8 cellular contexts compared by ENCODE assay signal in the genomic region with DNA sequence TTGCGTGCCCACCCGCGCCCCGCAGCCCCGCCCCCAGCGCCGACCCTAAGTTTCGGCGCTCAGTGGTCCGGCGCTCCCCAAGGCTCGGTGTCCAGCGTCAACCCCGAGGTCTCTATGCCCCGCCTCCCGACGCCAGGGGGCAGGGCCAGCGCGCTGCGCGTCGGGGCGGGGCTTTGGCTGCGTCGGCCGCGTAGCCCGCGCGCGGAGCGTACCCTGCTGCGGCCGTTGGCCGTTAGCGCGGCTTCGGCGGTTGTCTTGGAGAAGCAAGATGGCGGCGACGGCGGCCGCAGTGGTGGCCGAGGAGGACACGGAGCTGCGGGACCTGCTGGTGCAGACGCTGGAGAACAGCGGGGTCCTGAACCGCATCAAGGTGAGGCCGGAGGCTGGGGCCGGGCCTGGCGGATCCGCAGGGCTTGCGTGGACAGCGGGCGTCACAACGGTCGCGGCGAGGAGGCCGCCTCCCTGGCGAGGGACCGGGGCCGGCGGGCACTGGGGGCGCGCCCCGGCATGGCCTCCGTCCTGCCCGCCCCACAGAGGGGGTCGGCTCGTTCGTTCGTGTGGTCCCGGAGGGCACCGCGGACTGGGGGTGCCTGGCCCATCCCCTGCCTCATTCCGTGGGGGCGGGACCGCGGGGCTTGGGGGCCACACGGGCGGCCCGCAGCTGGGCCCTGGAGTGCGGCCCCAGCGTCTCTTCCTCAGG. TPM values are rescaled to one million over a fixed set of nuclear protein-coding genes. Genes with fewer than 3 reads are reported as not detected.
DNase-seq lines count a peak whose midpoint lies in the region; ATAC-seq and TF ChIP-seq lines count a peak whose summit lies in the region.

A gene with protein sequence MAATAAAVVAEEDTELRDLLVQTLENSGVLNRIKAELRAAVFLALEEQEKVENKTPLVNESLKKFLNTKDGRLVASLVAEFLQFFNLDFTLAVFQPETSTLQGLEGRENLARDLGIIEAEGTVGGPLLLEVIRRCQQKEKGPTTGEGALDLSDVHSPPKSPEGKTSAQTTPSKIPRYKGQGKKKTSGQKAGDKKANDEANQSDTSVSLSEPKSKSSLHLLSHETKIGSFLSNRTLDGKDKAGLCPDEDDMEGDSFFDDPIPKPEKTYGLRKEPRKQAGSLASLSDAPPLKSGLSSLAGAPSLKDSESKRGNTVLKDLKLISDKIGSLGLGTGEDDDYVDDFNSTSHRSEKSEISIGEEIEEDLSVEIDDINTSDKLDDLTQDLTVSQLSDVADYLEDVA (plus strand): TSS at position 253 of the 700 bp plus-strand sequence. CDS start 16 bp downstream, at position 269.

- H3K4me3 Mint-ChIP-seq in nephron, result peak within 1 kb of the TSS; percentile 91 to 92 (median 91)

- H3K27me3 Mint-ChIP-seq in nephron (ENCODE audit: low read depth), result no peaks in the 10 kb centered on the region

- 0 out of 2 replicates have a peak, but pooled peaks cover 3% of the 10 kb centered on the region for H3F3A ChIP-seq in DOHH2 (ENCODE audit: control insufficient read depth, insufficient read depth)

- peaks cover 23% of the 10 kb centered on the region for H3K4me1 Mint-ChIP-seq in nephron

- H3K4me1 ChIP-seq in DOHH2 (ENCODE audit: control insufficient read depth, low read length) (peaks cover 33% of the 10 kb centered on the region), RWPE2 (ENCODE audit: insufficient read depth, poor library complexity, severe bottlenecking) (peaks cover 11% of the 10 kb centered on the region)

- H3K4me2 ChIP-seq in DOHH2 (ENCODE audit: low read length), result peak within 1 kb of the TSS; percentile 73

- H3K36me3 ChIP-seq in DOHH2 (ENCODE audit: control insufficient read depth, low read length), result peaks cover 83% of the 10 kb centered on the region
- H3K36me3 ChIP-seq in RWPE2 (ENCODE audit: low read depth), result peaks cover 33% of the 10 kb centered on the region

- no peaks in the 10 kb centered on the region for H3K9me3 Mint-ChIP-seq in nephron

- H3K27me3 ChIP-seq in DOHH2 (ENCODE audit: control insufficient read depth, low read length) (no peaks in the 10 kb centered on the region), RWPE2 (ENCODE audit: insufficient read depth, poor library complexity, severe bottlenecking) (no peaks in the 10 kb centered on the region)

- peaks cover 16% of the 10 kb centered on the region for H3K36me3 Mint-ChIP-seq in nephron (ENCODE audit: low read depth)

- H3K9me2 ChIP-seq in DOHH2 (replicated peaks; ENCODE audit: control insufficient read depth, low read length), result no peaks in the 10 kb centered on the region

- peak within 1 kb of the TSS; percentile 67 to 86 (median 84) for H3K27ac Mint-ChIP-seq in nephron

- peak within 1 kb of the TSS; percentile 93 for H3K4me3 ChIP-seq in DOHH2 (ENCODE audit: low read length)
- H3K4me3 ChIP-seq in RWPE2 (ENCODE audit: severe bottlenecking), result peak within 1 kb of the TSS; percentile 81
- peak within 1 kb of the TSS; percentile 87 for H3K4me3 ChIP-seq in fibroblast of the aortic adventitia (ENCODE audit: low read depth, low read length)

- TF ChIP-seq CTCF in DOHH2 (IDR thresholded peaks at IDR 0.05; ENCODE audit: low read depth, low read length, poor library complexity, severe bottlenecking), result no peak
- no peak for TF ChIP-seq CTCF in RWPE2 (IDR thresholded peaks at IDR 0.05; ENCODE audit: poor library complexity, severe bottlenecking)
- TF ChIP-seq CTCF in fibroblast of the aortic adventitia (IDR thresholded peaks at IDR 0.05; ENCODE audit: insufficient read depth, low read length), result no peak
- TF ChIP-seq CTCF in nephron (IDR thresholded peaks at IDR 0.05; ENCODE audit: unreplicated experiment in 3 of 3), result no peak

- peak; percentile 80 for DNase-seq in H4 (ENCODE audit: low spot score)
- DNase-seq in LoVo (ENCODE audit: low spot score), result peak; percentile 94
- peak; percentile 92 for DNase-seq in RWPE2 (ENCODE audit: low spot score)
- peak; percentile 89 for DNase-seq in activated T-helper 9 cell treated with anti-CD3 and anti-CD28 coated beads, Interleukin-2, amount 50 U/mL, for 16 hours (ENCODE audit: low read depth)
- peak; percentile 94 for DNase-seq in fibroblast of the aortic adventitia (ENCODE audit: low read depth)
- peak; percentile 95 for DNase-seq in stimulated activated naive CD8-positive, alpha-beta T cell treated with anti-CD3 and anti-CD28 coated beads, Interleukin-15, Interleukin-2, amounts not matched to agents 100 U/mL and 50 U/mL, for 24 hours

- H3K9me3 ChIP-seq in DOHH2 (ENCODE audit: control insufficient read depth, insufficient read depth, low read length) (no peaks in the 10 kb centered on the region), RWPE2 (ENCODE audit: severe bottlenecking) (no peaks in the 10 kb centered on the region)

- peak within 1 kb of the TSS; percentile 71 for H3K27ac ChIP-seq in DOHH2 (ENCODE audit: low read depth, low read length)
- peak within 1 kb of the TSS; percentile 69 for H3K27ac ChIP-seq in RWPE2 (ENCODE audit: poor library complexity, severe bottlenecking)

- peaks cover 20% of the 10 kb centered on the region for H4K20me1 ChIP-seq in DOHH2 (ENCODE audit: control insufficient read depth, insufficient read depth, low read depth, low read length)

- peaks cover 91% of the 10 kb centered on the region for H3K79me2 ChIP-seq in DOHH2 (ENCODE audit: control insufficient read depth, low read length)

- peak; percentile 84 for ATAC-seq in RWPE2 (ENCODE audit: low read depth)
- ATAC-seq in stimulated activated naive CD8-positive, alpha-beta T cell treated with anti-CD3 and anti-CD28 coated beads, Interleukin-15, Interleukin-2, amounts not matched to agents 100 U/mL and 50 U/mL, for 24 hours, result peak; percentile 97

RNA-seq across cellular contexts. Expression of the gene that starts here (rescaled TPM):
- 16.7 and 17.4 TPM in 2 replicates for total RNA-seq in H4 (2014; rRNA removed; shearing (Covaris generic))
- total RNA-seq in fibroblast of the aortic adventitia (ENCODE audit: low replicate concordance), result 22.0 and 27.8 TPM in 2 replicates

Comparison
In these comparisons a context has a peak if more than half of its experiments do, and no peak if none do; other contexts are left out.
1. Peak in every context shown above with its lines: DNase-seq, ATAC-seq, H3K4me3 ChIP-seq and H3K27ac ChIP-seq.